ENCODE assay signal across 23 cellular contexts in the genomic region with DNA sequence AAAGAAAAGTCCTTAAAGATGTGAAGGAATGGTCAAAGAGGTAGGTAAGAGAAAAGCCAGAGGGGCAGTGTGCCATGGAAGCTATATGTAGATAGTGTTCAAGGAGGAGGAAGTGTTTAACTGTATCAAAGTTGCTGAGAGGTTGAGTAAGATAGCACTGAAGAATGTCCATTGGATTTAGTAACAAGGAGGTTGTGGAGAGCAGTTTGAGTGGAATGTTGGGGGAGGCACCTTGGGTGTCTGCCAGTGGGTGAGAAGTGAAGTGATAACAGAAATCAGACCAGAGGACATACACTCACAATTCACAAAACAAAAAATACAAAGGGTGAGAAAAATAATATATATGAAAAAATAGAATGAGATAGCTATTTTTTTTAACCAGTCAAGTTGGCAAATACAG.
"Had no signal": no experiment of that assay in that cellular context is flagged by ENCODE, and none has a peak within 500 bp of the region (broad histone marks: within the 10 kb centered on the region; RNA-seq: fewer than 3 reads in every experiment).

No MANE protein-coding gene starts in this region.

- H3K9me3 ChIP-seq: esophagus squamous epithelium, gastroesophageal sphincter, heart left ventricle, pancreas, psoas muscle, transverse colon, vagina had no signal

- H3K36me3 Mint-ChIP-seq: activated naive CD4-positive, alpha-beta T cell treated with anti-CD3 and anti-CD28 coated beads, Interleukin-2, amount 50 U/mL, for 72 hours; natural killer cell; stimulated activated effector memory CD8-positive, alpha-beta T cell treated with anti-CD3 and anti-CD28 coated beads, Interleukin-12 subunit alpha, Interleukin-12 subunit beta, amount 100 ng/mL, for 72 hours; WTC11 had no signal

- ATAC-seq: activated naive CD4-positive, alpha-beta T cell treated with anti-CD3 and anti-CD28 coated beads, Interleukin-2, amount 50 U/mL, for 72 hours; activated T-helper 17 cell treated with anti-CD3 and anti-CD28 coated beads, Interleukin-2, amount 50 U/mL, for 72 hours; gastroesophageal sphincter; heart left ventricle; left lobe of liver; natural killer cell; pancreas; psoas muscle; stimulated activated effector memory CD8-positive, alpha-beta T cell treated with anti-CD3 and anti-CD28 coated beads, Interleukin-12 subunit alpha, Interleukin-12 subunit beta, amount 100 ng/mL, for 72 hours; stimulated activated naive CD8-positive, alpha-beta T cell treated with anti-CD3 and anti-CD28 coated beads, Interleukin-15, amount 100 ng/mL, for 72 hours; WTC11 had no signal

- H3K27me3 Mint-ChIP-seq: activated T-helper 17 cell treated with anti-CD3 and anti-CD28 coated beads, Interleukin-2, amount 50 U/mL, for 72 hours; stimulated activated naive CD8-positive, alpha-beta T cell treated with anti-CD3 and anti-CD28 coated beads, Interleukin-15, amount 100 ng/mL, for 72 hours had no signal

- H3K27ac ChIP-seq: coronary artery, esophagus squamous epithelium, gastroesophageal sphincter, heart left ventricle, pancreas, psoas muscle, transverse colon, vagina had no signal

- H3K4me1 Mint-ChIP-seq: activated T-helper 17 cell treated with anti-CD3 and anti-CD28 coated beads, Interleukin-2, amount 50 U/mL, for 72 hours; natural killer cell; stimulated activated effector memory CD8-positive, alpha-beta T cell treated with anti-CD3 and anti-CD28 coated beads, Interleukin-12 subunit alpha, Interleukin-12 subunit beta, amount 100 ng/mL, for 72 hours; stimulated activated naive CD8-positive, alpha-beta T cell treated with anti-CD3 and anti-CD28 coated beads, Interleukin-15, amount 100 ng/mL, for 72 hours had no signal

- H3K27me3 ChIP-seq: esophagus squamous epithelium, gastroesophageal sphincter, transverse colon, vagina had no signal

- H3K36me3 ChIP-seq: esophagus squamous epithelium, gastroesophageal sphincter, heart left ventricle, pancreas, transverse colon, vagina had no signal

- H3K4me1 ChIP-seq: esophagus squamous epithelium, gastroesophageal sphincter, heart left ventricle, pancreas, psoas muscle, transverse colon, vagina had no signal

- DNase-seq: activated T-cell treated with anti-CD3 and anti-CD28 coated beads, Interleukin-2, amount 50 U/mL, for 1 hour; aorta; cerebellar nuclear complex; esophagus squamous epithelium; heart left ventricle; islet precursor cell; natural killer cell; pancreas; psoas muscle; stimulated activated CD4-positive, alpha-beta T cell treated with anti-CD3 and anti-CD28 coated beads, Interleukin-1b, Interleukin-23, amount 100 ng/mL, for 48 hours; stimulated activated naive CD8-positive, alpha-beta T cell treated with anti-CD3 and anti-CD28 coated beads, Interleukin-15, amount 100 ng/mL, for 72 hours; T1000; transverse colon had no signal

- H3K4me3 ChIP-seq: coronary artery, esophagus squamous epithelium, gastroesophageal sphincter, heart left ventricle, lung, pancreas, psoas muscle, transverse colon, vagina had no signal

- H3K27ac Mint-ChIP-seq: activated naive CD4-positive, alpha-beta T cell treated with anti-CD3 and anti-CD28 coated beads, Interleukin-2, amount 50 U/mL, for 72 hours; activated T-helper 17 cell treated with anti-CD3 and anti-CD28 coated beads, Interleukin-2, amount 50 U/mL, for 72 hours; natural killer cell; stimulated activated effector memory CD8-positive, alpha-beta T cell treated with anti-CD3 and anti-CD28 coated beads, Interleukin-12 subunit alpha, Interleukin-12 subunit beta, amount 100 ng/mL, for 72 hours; stimulated activated naive CD8-positive, alpha-beta T cell treated with anti-CD3 and anti-CD28 coated beads, Interleukin-15, amount 100 ng/mL, for 72 hours; T-helper 1 cell treated with Interleukin-12 subunit alpha and Interleukin-12 subunit beta and Interleukin-4 antibody, amounts not matched to agents 30 μg/mL and 1 μg/mL, for 36 hours; WTC11 had no signal

- H3K9me3 Mint-ChIP-seq: activated naive CD4-positive, alpha-beta T cell treated with anti-CD3 and anti-CD28 coated beads, Interleukin-2, amount 50 U/mL, for 72 hours; activated T-helper 17 cell treated with anti-CD3 and anti-CD28 coated beads, Interleukin-2, amount 50 U/mL, for 72 hours; natural killer cell; stimulated activated effector memory CD8-positive, alpha-beta T cell treated with anti-CD3 and anti-CD28 coated beads, Interleukin-12 subunit alpha, Interleukin-12 subunit beta, amount 100 ng/mL, for 72 hours; stimulated activated naive CD8-positive, alpha-beta T cell treated with anti-CD3 and anti-CD28 coated beads, Interleukin-15, amount 100 ng/mL, for 72 hours; T-helper 1 cell treated with Interleukin-12 subunit alpha and Interleukin-12 subunit beta and Interleukin-4 antibody, amounts not matched to agents 30 μg/mL and 1 μg/mL, for 36 hours; WTC11 had no signal

- H3K4me3 Mint-ChIP-seq: activated T-helper 17 cell treated with anti-CD3 and anti-CD28 coated beads, Interleukin-2, amount 50 U/mL, for 72 hours; natural killer cell; stimulated activated effector memory CD8-positive, alpha-beta T cell treated with anti-CD3 and anti-CD28 coated beads, Interleukin-12 subunit alpha, Interleukin-12 subunit beta, amount 100 ng/mL, for 72 hours; stimulated activated naive CD8-positive, alpha-beta T cell treated with anti-CD3 and anti-CD28 coated beads, Interleukin-15, amount 100 ng/mL, for 72 hours; T-helper 1 cell treated with Interleukin-12 subunit alpha and Interleukin-12 subunit beta and Interleukin-4 antibody, amounts not matched to agents 30 μg/mL and 1 μg/mL, for 36 hours; WTC11 had no signal
